ENCODE assay signal across 10 cellular contexts in genomic region chr3:170033489-170033888, GRCh38. TPM values are rescaled to one million over a fixed set of nuclear protein-coding genes. Genes with fewer than 3 reads are reported as not detected.
A peak's percentile ranks its signal among the peaks of the same experiment; 100 is the strongest.
DNase-seq lines count a peak whose midpoint lies in the region; ATAC-seq and TF ChIP-seq lines count a peak whose summit lies in the region.
"Had no signal": no experiment of that assay in that cellular context is flagged by ENCODE, and none has a peak within 500 bp of the region (broad histone marks: within the 10 kb centered on the region; RNA-seq: fewer than 3 reads in every experiment).

No MANE protein-coding gene starts in this region.

- H3K27me3 ChIP-seq in testis = no peaks in the 10 kb centered on the region

- TF ChIP-seq CTCF in testis (IDR thresholded peaks at IDR 0.05) = no peak

- 58 to 65% methylated on average over 8 of the region's 8 CpGs for WGBS in testis, 2 donors

- no peaks in the 10 kb centered on the region for H3K9me3 ChIP-seq in testis

- no peak for TF ChIP-seq POLR2A in testis (IDR thresholded peaks at IDR 0.05)

- no peaks in the 10 kb centered on the region for H3K4me1 ChIP-seq in testis

- no peak overlapping the region for H3K27ac ChIP-seq in testis
- H3K27ac ChIP-seq: cardiac muscle cell had no signal

- H3K27ac Mint-ChIP-seq in activated naive CD8-positive, alpha-beta T cell treated with anti-CD3 and anti-CD28 coated beads, Interleukin-2, amount 50 U/mL, for 24 hours = peak overlapping the region; percentile 18

- H3K36me3 Mint-ChIP-seq in activated naive CD8-positive, alpha-beta T cell treated with anti-CD3 and anti-CD28 coated beads, Interleukin-2, amount 50 U/mL, for 24 hours (ENCODE audit: low read depth) = no peaks in the 10 kb centered on the region

- peak; percentile 36 for DNase-seq in stimulated activated CD4-positive, alpha-beta T cell treated with anti-CD3 and anti-CD28 coated beads, Interleukin-15, amount 100 ng/mL, for 24 hours
- no peak for DNase-seq in stimulated activated CD4-positive, alpha-beta T cell treated with anti-CD3 and anti-CD28 coated beads, Interleukin-12 subunit alpha, Interleukin-12 subunit beta, amount 100 ng/mL, for 4 hours
- DNase-seq in activated CD4-positive, CD25-positive, alpha-beta regulatory T cell treated with anti-CD3 and anti-CD28 coated beads, Interleukin-2, amount 50 U/mL, for 72 hours = peak; percentile 34
- peak; percentile 29 for DNase-seq in activated naive CD8-positive, alpha-beta T cell treated with anti-CD3 and anti-CD28 coated beads, Interleukin-2, amount 50 U/mL, for 24 hours
- DNase-seq in testis = peak; percentile 34
- no peak for DNase-seq in head of caudate nucleus
- DNase-seq: NCI-H187 had no signal

- H3K27me3 Mint-ChIP-seq in activated naive CD8-positive, alpha-beta T cell treated with anti-CD3 and anti-CD28 coated beads, Interleukin-2, amount 50 U/mL, for 24 hours = no peaks in the 10 kb centered on the region

- peak; percentile 39 for ATAC-seq in activated naive CD8-positive, alpha-beta T cell treated with anti-CD3 and anti-CD28 coated beads, Interleukin-2, amount 50 U/mL, for 24 hours
- ATAC-seq in GM21381 (IDR thresholded peaks at IDR 0.05; ENCODE audit: unreplicated experiment) (no peak), GM18907 (IDR thresholded peaks at IDR 0.05; ENCODE audit: unreplicated experiment) (no peak)

- H3K4me1 Mint-ChIP-seq in activated naive CD8-positive, alpha-beta T cell treated with anti-CD3 and anti-CD28 coated beads, Interleukin-2, amount 50 U/mL, for 24 hours = peaks cover 19% of the 10 kb centered on the region

- intact Hi-C loops in testis (cut with DNase I; ENCODE audit: low total_unique reads) (no loop called here), head of caudate nucleus (cut with DNase I) (no loop called here)

- H3K4me3 Mint-ChIP-seq in activated naive CD8-positive, alpha-beta T cell treated with anti-CD3 and anti-CD28 coated beads, Interleukin-2, amount 50 U/mL, for 24 hours = peak overlapping the region; percentile 30

- H3K36me3 ChIP-seq in testis (ENCODE audit: low read depth, missing control alignments) = no peaks in the 10 kb centered on the region
- H3K36me3 ChIP-seq: cardiac muscle cell had no signal

- peak overlapping the region in 1 of 2 donors; percentile 39 for H3K4me3 ChIP-seq in testis
- H3K4me3 ChIP-seq: cardiac muscle cell had no signal

- peaks cover 6% of the 10 kb centered on the region for H3K9me3 Mint-ChIP-seq in activated naive CD8-positive, alpha-beta T cell treated with anti-CD3 and anti-CD28 coated beads, Interleukin-2, amount 50 U/mL, for 24 hours

RNA-seq across cellular contexts. Expression of gene GPR160, which starts 4.3 kb away (rescaled TPM):
- total RNA-seq in testis = 1 to 10 TPM; 3.9 to 4.2 TPM
- polyA plus RNA-seq in testis (ENCODE audit: insufficient read depth, low read depth, low replicate concordance) = 10.4 TPM
- total RNA-seq: cardiac muscle cell had no signal

Comparison
In these comparisons a context has a peak if more than half of its experiments do, and no peak if none do; other contexts are left out.
1. DNase-seq: peak in stimulated activated CD4-positive, alpha-beta T cell treated with anti-CD3 and anti-CD28 coated beads, Interleukin-15, amount 100 ng/mL, for 24 hours (single experiment), activated CD4-positive, CD25-positive, alpha-beta regulatory T cell treated with anti-CD3 and anti-CD28 coated beads, Interleukin-2, amount 50 U/mL, for 72 hours (single experiment), activated naive CD8-positive, alpha-beta T cell treated with anti-CD3 and anti-CD28 coated beads, Interleukin-2, amount 50 U/mL, for 24 hours (single experiment) and testis (single experiment); none in stimulated activated CD4-positive, alpha-beta T cell treated with anti-CD3 and anti-CD28 coated beads, Interleukin-12 subunit alpha, Interleukin-12 subunit beta, amount 100 ng/mL, for 4 hours (single experiment) and head of caudate nucleus (0 of 42).